1 cellular context compared by ENCODE assay signal in genomic region chr9:38641985-38642864, GRCh38.
TF ChIP-seq lines count a peak whose summit lies in the region.

No MANE protein-coding gene starts in this region.

TF ChIP-seq in HCT116, 20 proteins besides CTCF, POLR2A, EP300 and RAD21:
- TF ChIP-seq YY1 (IDR thresholded peaks at IDR 0.05; ENCODE audit: extremely low read depth, insufficient replicate concordance, low read depth, low read length), result peak; percentile 11
- TF ChIP-seq, protein P1, sequence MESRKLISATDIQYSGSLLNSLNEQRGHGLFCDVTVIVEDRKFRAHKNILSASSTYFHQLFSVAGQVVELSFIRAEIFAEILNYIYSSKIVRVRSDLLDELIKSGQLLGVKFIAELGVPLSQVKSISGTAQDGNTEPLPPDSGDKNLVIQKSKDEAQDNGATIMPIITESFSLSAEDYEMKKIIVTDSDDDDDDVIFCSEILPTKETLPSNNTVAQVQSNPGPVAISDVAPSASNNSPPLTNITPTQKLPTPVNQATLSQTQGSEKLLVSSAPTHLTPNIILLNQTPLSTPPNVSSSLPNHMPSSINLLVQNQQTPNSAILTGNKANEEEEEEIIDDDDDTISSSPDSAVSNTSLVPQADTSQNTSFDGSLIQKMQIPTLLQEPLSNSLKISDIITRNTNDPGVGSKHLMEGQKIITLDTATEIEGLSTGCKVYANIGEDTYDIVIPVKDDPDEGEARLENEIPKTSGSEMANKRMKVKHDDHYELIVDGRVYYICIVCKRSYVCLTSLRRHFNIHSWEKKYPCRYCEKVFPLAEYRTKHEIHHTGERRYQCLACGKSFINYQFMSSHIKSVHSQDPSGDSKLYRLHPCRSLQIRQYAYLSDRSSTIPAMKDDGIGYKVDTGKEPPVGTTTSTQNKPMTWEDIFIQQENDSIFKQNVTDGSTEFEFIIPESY (IDR thresholded peaks at IDR 0.05; ENCODE audit: extremely low read depth, insufficient replicate concordance, low read length), result no peak
- 0 out of 2 replicates have a peak, but pooled peaks have one; percentile 22 for TF ChIP-seq MAX (IDR thresholded peaks at IDR 0.05)
- no peak for TF ChIP-seq SIN3A (IDR thresholded peaks at IDR 0.05; ENCODE audit: low read depth)
- TF ChIP-seq CBX3 (IDR thresholded peaks at IDR 0.05; ENCODE audit: low read depth), result 0 out of 2 replicates have a peak, but pooled peaks have one; percentile 7
